In genomic region chr14:35138585-35138984, GRCh38 we compare ENCODE assay signal across 17 cellular contexts. TPM values are rescaled to one million over a fixed set of nuclear protein-coding genes. Genes with fewer than 3 reads are reported as not detected.
A peak's percentile ranks its signal among the peaks of the same experiment; 100 is the strongest.
DNase-seq lines count a peak whose midpoint lies in the region; ATAC-seq and TF ChIP-seq lines count a peak whose summit lies in the region.
"Had no signal": no experiment of that assay in that cellular context is flagged by ENCODE, and none has a peak within 500 bp of the region (broad histone marks: within the 10 kb centered on the region; RNA-seq: fewer than 3 reads in every experiment).

No MANE protein-coding gene starts in this region.

- DNase-seq in NCI-H2029 (lab: John Stamatoyannopoulos, UW) (peak; percentile 35), NCI-H2029 treated with DMSO at 0.1 percent for 48 hours (lab: John Stamatoyannopoulos, UW) (no peak), NCI-H446 treated with DMSO at 0.1 percent for 48 hours (lab: John Stamatoyannopoulos, UW) (peak; percentile 20), left lobe of liver (ENCODE audit: low spot score) (no peak), neuronal stem cell (ENCODE audit: low spot score) (no peak), A172 (ENCODE audit: low spot score) (no peak), Calu3 (no peak)
- DNase-seq: 8988T; CD8-positive, alpha-beta memory T cell; COR-L47; DMS53; DND-41; EL; H9 had no signal

- no peak overlapping the region for H2AK5ac ChIP-seq in neuronal stem cell (ENCODE audit: low read depth, low read length)

- intact Hi-C loops in Calu3 (cut with micrococcal nuclease; ENCODE audit: unreplicated experiment): no loop called here

- H3K9me3 ChIP-seq in neuronal stem cell (replicated peaks in 1 of 2; ENCODE audit: control insufficient read depth in 2 of 2, insufficient read depth in 1 of 2, low read depth in 1 of 2, low read length in 2 of 2): peaks cover 0 to 3% of the 10 kb centered on the region in 2 donors
- H3K9me3 ChIP-seq: BLaER1 treated with 17β-estradiol and CSF1 and Interleukin-3, amounts not matched to agents 10 nM and 100 nM had no signal

- no CpG with 5 or more reads among the region's 5 CpGs for WGBS in neuronal stem cell (ENCODE audit: extremely low coverage in 2 of 2, insufficient read length in 2 of 2, insufficient replicate concordance in 1 of 2), 2 donors

- BruUV-seq in Calu3 (replicated peaks; lab: Mats Ljungman, UMichigan): no TSS peak

- no peak overlapping the region for H3K27ac Mint-ChIP-seq in Calu3 (ENCODE audit: unreplicated experiment)
- H3K27ac Mint-ChIP-seq: B cell, H9 had no signal

- H3K4me2 ChIP-seq in neuronal stem cell (ENCODE audit: insufficient read depth, low read length, poor library complexity, severe bottlenecking): peak overlapping the region; percentile 11
- H3K4me2 ChIP-seq: BLaER1 treated with 17β-estradiol and CSF1 and Interleukin-3, amounts not matched to agents 10 nM and 100 nM had no signal

- no peak overlapping the region for H4K91ac ChIP-seq in neuronal stem cell (ENCODE audit: low read depth, low read length, poor library complexity)

- no peak overlapping the region for H3K4me3 Mint-ChIP-seq in Calu3 (ENCODE audit: low read depth, unreplicated experiment)
- H3K4me3 Mint-ChIP-seq: B cell; CD8-positive, alpha-beta memory T cell; H9 had no signal

- peak; percentile 77 for ATAC-seq in left lobe of liver
- ATAC-seq: GM12878 had no signal

- no peaks in the 10 kb centered on the region for H3K27me3 Mint-ChIP-seq in Calu3 (ENCODE audit: unreplicated experiment)
- H3K27me3 Mint-ChIP-seq: B cell; CD8-positive, alpha-beta memory T cell had no signal

- no peak overlapping the region for H2BK120ac ChIP-seq in neuronal stem cell (ENCODE audit: low read depth, low read length)

- H2AFZ ChIP-seq in neuronal stem cell (ENCODE audit: low read length): no peak overlapping the region

- no peak overlapping the region for H3K4me3 ChIP-seq in neuronal stem cell (ENCODE audit: low read length in 2 of 2)
- H3K4me3 ChIP-seq: BLaER1 treated with 17β-estradiol and CSF1 and Interleukin-3, amounts not matched to agents 10 nM and 100 nM; GM12878 had no signal

- no peak overlapping the region for H2BK5ac ChIP-seq in neuronal stem cell (ENCODE audit: low read length)

- no peak overlapping the region for H3K9ac ChIP-seq in neuronal stem cell (ENCODE audit: low read depth, low read length, poor library complexity)
- H3K9ac ChIP-seq: BLaER1 treated with 17β-estradiol and CSF1 and Interleukin-3, amounts not matched to agents 10 nM and 100 nM had no signal

- no peaks in the 10 kb centered on the region for H3K4me1 Mint-ChIP-seq in Calu3 (ENCODE audit: low read depth, unreplicated experiment)
- H3K4me1 Mint-ChIP-seq: B cell, H9 had no signal

- no peak for TF ChIP-seq CTCF in Calu3 (IDR thresholded peaks at IDR 0.05; ENCODE audit: unreplicated experiment)

- no peak overlapping the region for H3K18ac ChIP-seq in neuronal stem cell (ENCODE audit: low read length)

- H3K4me1 ChIP-seq in neuronal stem cell (ENCODE audit: control insufficient read depth in 2 of 2, insufficient read depth in 1 of 2, low read depth in 1 of 2, low read length in 2 of 2): no peaks in the 10 kb centered on the region
- H3K4me1 ChIP-seq: BLaER1 treated with 17β-estradiol and CSF1 and Interleukin-3, amounts not matched to agents 10 nM and 100 nM had no signal

- no peak overlapping the region for H3K4ac ChIP-seq in neuronal stem cell (ENCODE audit: low read length)

- CTCF ChIA-PET in Calu3 (lab: Charles Lee): no interaction called here

- no peak overlapping the region for H3K14ac ChIP-seq in neuronal stem cell (ENCODE audit: low read length)

- no peaks in the 10 kb centered on the region for H3K9me3 Mint-ChIP-seq in Calu3 (ENCODE audit: low read depth, unreplicated experiment)
- H3K9me3 Mint-ChIP-seq: H9 had no signal

- H3K36me3 Mint-ChIP-seq in Calu3 (ENCODE audit: insufficient read depth, unreplicated experiment): no peaks in the 10 kb centered on the region

- H4K8ac ChIP-seq in neuronal stem cell (ENCODE audit: low read depth, low read length): no peak overlapping the region

- H3K23ac ChIP-seq in neuronal stem cell (ENCODE audit: low read depth, low read length, poor library complexity): no peak overlapping the region

- H3K27ac ChIP-seq in neuronal stem cell (replicated peaks; ENCODE audit: low read length): no peak overlapping the region
- H3K27ac ChIP-seq: BLaER1 treated with 17β-estradiol and CSF1 and Interleukin-3, amounts not matched to agents 10 nM and 100 nM had no signal

- H2BK12ac ChIP-seq in neuronal stem cell (ENCODE audit: low read length): no peak overlapping the region

- no peak overlapping the region for H2BK15ac ChIP-seq in neuronal stem cell (ENCODE audit: low read length)

- H3K36me3 ChIP-seq in neuronal stem cell (replicated peaks in 1 of 2; ENCODE audit: control insufficient read depth in 2 of 2, insufficient read depth in 2 of 2, low read length in 2 of 2): peaks cover 5 to 19% of the 10 kb centered on the region in 2 donors

- H3K79me1 ChIP-seq in neuronal stem cell (ENCODE audit: low read depth, low read length): peaks cover 2% of the 10 kb centered on the region

- H3K27me3 ChIP-seq in neuronal stem cell (ENCODE audit: control insufficient read depth in 3 of 3, insufficient read depth in 3 of 3, low read depth in 1 of 3, low read length in 3 of 3): no peaks in the 10 kb centered on the region
- H3K27me3 ChIP-seq: BLaER1 treated with 17β-estradiol and CSF1 and Interleukin-3, amounts not matched to agents 10 nM and 100 nM had no signal

RNA-seq across cellular contexts. Expression of gene PRORP, which starts 16.2 kb away (rescaled TPM):
- total RNA-seq in left lobe of liver (18.1 TPM), Calu3 (2022) (22.5 and 25.2 TPM in 2 replicates)
- 25.4 TPM for polyA plus RNA-seq in neuronal stem cell (2013, experiment 1 of 2)
- polyA plus RNA-seq in neuronal stem cell (2013, experiment 2 of 2): 25.2 TPM
- 29.7 and 35.5 TPM in 2 replicates for total RNA-seq in A172 (2014; rRNA removed; shearing (Covaris generic))

RNA-seq across cellular contexts. Expression of gene PPP2R3C, which starts 16.8 kb away (rescaled TPM):
- total RNA-seq in left lobe of liver (6.1 TPM), Calu3 (2022) (11.3 and 15.8 TPM in 2 replicates)
- polyA plus RNA-seq in neuronal stem cell (2013, experiment 1 of 2): 34.7 TPM
- 33.9 TPM for polyA plus RNA-seq in neuronal stem cell (2013, experiment 2 of 2)
- total RNA-seq in A172 (2014; rRNA removed; shearing (Covaris generic)): 26.8 and 36.4 TPM in 2 replicates

Comparison
In these comparisons a context has a peak if more than half of its experiments do, and no peak if none do; other contexts are left out.
1. DNase-seq: peak in NCI-H2029 (single experiment) and NCI-H446 treated with DMSO at 0.1 percent for 48 hours (single experiment); none in NCI-H2029 treated with DMSO at 0.1 percent for 48 hours (single experiment), left lobe of liver (single experiment), neuronal stem cell (single experiment), A172 (single experiment) and Calu3 (single experiment).